Comparison of ENCODE assay signal across 8 cellular contexts in the genomic region with DNA sequence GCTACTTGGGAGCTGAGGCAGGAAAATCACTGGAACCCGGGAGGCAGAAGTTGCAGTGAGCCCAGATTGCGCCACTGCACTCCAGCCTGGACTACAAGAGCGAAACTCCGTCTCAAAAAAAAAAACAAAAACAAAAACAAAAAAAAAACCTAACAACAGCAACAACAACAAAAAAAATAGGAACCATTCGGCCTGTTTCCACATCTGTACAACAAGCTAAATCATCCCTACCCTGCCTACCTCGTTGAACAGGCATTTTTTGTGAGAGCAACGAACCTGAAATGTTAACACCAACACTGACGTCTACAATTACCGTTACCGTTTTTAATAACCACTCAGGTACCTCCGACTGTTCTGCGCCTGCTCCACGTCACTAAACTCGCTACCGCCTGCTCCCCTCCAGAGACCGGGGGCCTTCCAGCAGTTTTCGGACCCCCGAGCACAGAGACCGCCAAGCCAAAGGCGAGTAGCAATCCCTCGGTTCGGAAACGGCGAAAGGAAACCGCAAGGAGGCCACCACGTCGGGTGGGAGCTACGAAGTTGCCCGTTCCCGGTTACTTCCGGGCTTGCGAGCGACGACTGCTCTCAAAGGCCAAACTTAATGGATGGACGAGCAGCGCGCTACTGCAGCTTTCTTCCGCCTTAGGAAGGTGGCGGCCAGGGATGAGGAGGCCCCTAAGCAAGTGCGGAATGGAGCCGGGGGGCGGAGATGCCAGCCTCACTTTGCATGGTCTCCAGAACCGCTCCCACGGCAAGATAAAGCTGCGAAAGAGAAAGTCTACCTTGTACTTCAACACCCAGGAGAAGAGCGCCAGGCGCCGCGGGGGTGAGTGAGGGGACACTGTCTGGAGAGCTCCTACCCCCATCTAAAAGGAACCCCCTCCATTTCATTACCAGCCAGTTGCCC. TPM values are rescaled to one million over a fixed set of nuclear protein-coding genes. Genes with fewer than 3 reads are reported as not detected.
DNase-seq lines count a peak whose midpoint lies in the region; ATAC-seq and TF ChIP-seq lines count a peak whose summit lies in the region.

TSS of gene PIGB (plus strand) at position 635 of the 907 bp plus-strand sequence. CDS start at position 664, 29 bp downstream.
A gene with protein sequence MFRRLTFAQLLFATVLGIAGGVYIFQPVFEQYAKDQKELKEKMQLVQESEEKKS (minus strand): TSS at position 536 of the 907 bp plus-strand sequence. CDS start 1,331 bp downstream, outside the sequence.

- H3K27ac Mint-ChIP-seq in T-helper 2 cell treated with Interferon-gamma antibody and Interleukin-4, amounts not matched to agents 5 μg/mL and 100 μg/mL, for 36 hours = peak within 1 kb of the TSS; percentile 99

- 2% methylated on average over 47 of the region's 49 CpGs for WGBS in hepatocyte (ENCODE audit: low lambda C conversion rate, missing lambda C conversion rate)

- DNase-seq in NCI-H187 (lab: John Stamatoyannopoulos, UW) = peak; percentile 33 to 49
- peak; percentile 81 for DNase-seq in T-helper 2 cell treated with Interferon-gamma antibody and Interleukin-4, amounts not matched to agents 5 μg/mL and 100 μg/mL, for 36 hours (ENCODE audit: low spot score)
- DNase-seq in ascending aorta (ENCODE audit: low spot score in 2 of 2) = peak; percentile 39 to 90
- DNase-seq in hepatocyte (ENCODE audit: low spot score) = peak; percentile 90
- DNase-seq in retina = peak; percentile 93
- DNase-seq in cortex of kidney (lab: John Stamatoyannopoulos, UW) = no peak

- H3K27ac ChIP-seq in ascending aorta = peak within 1 kb of the TSS; percentile 89
- peak within 1 kb of the TSS; percentile 91 for H3K27ac ChIP-seq in hepatocyte

- peak within 1 kb of the TSS; percentile 90 for H2AFZ ChIP-seq in hepatocyte

- H3K9me3 ChIP-seq in ascending aorta = no peaks in the 10 kb centered on the region
- H3K9me3 ChIP-seq in hepatocyte (ENCODE audit: low read depth) = no peaks in the 10 kb centered on the region

- no peaks in the 10 kb centered on the region for H4K20me1 ChIP-seq in hepatocyte (ENCODE audit: insufficient read depth, poor library complexity, severe bottlenecking)

- no peaks in the 10 kb centered on the region for H3K9me3 Mint-ChIP-seq in T-helper 2 cell treated with Interferon-gamma antibody and Interleukin-4, amounts not matched to agents 5 μg/mL and 100 μg/mL, for 36 hours

- no peaks in the 10 kb centered on the region for H3K36me3 ChIP-seq in ascending aorta
- H3K36me3 ChIP-seq in hepatocyte (replicated peaks; ENCODE audit: insufficient read depth, low read depth) = no peaks in the 10 kb centered on the region

- peaks cover 0 to 17% of the 10 kb centered on the region in 2 donors for H3K4me1 ChIP-seq in ascending aorta
- peaks cover 6% of the 10 kb centered on the region for H3K4me1 ChIP-seq in hepatocyte (ENCODE audit: insufficient read depth)

- peaks cover 23% of the 10 kb centered on the region for H3K79me2 ChIP-seq in hepatocyte

- no peaks in the 10 kb centered on the region for H3K27me3 ChIP-seq in ascending aorta
- no peaks in the 10 kb centered on the region for H3K27me3 ChIP-seq in hepatocyte

- ATAC-seq in GM18505 (IDR thresholded peaks at IDR 0.05; ENCODE audit: unreplicated experiment) = peak; percentile 92
- ATAC-seq in HG02943 (IDR thresholded peaks at IDR 0.05; ENCODE audit: low read depth, unreplicated experiment) = peak; percentile 90

- H3K4me3 Mint-ChIP-seq in T-helper 2 cell treated with Interferon-gamma antibody and Interleukin-4, amounts not matched to agents 5 μg/mL and 100 μg/mL, for 36 hours = peak within 1 kb of the TSS; percentile 100

- H3K4me2 ChIP-seq in hepatocyte = peak within 1 kb of the TSS; percentile 79

- no peaks in the 10 kb centered on the region for H3K27me3 Mint-ChIP-seq in T-helper 2 cell treated with Interferon-gamma antibody and Interleukin-4, amounts not matched to agents 5 μg/mL and 100 μg/mL, for 36 hours (ENCODE audit: low read depth)

- peaks cover 50% of the 10 kb centered on the region for H3K4me1 Mint-ChIP-seq in T-helper 2 cell treated with Interferon-gamma antibody and Interleukin-4, amounts not matched to agents 5 μg/mL and 100 μg/mL, for 36 hours (ENCODE audit: low read depth)

- peak within 1 kb of the TSS; percentile 65 to 71 for H3K4me3 ChIP-seq in ascending aorta
- peak within 1 kb of the TSS; percentile 63 for H3K4me3 ChIP-seq in hepatocyte

- intact Hi-C loops in ascending aorta (cut with DNase I) = loop anchor here (1.0 to 2.0 kb wide), 2 partner anchors 30 to 90 kb away; partner anchors contain the start of genes CCPG1, PIERCE2 and RAB27A

- peak; percentile 79 for TF ChIP-seq POLR2A in GM18505 (IDR thresholded peaks at IDR 0.05; ENCODE audit: borderline replicate concordance, extremely low read depth, insufficient read depth, insufficient read length)

- peak; percentile 6 to 15 (median 9) for TF ChIP-seq CTCF in ascending aorta (IDR thresholded peaks at IDR 0.05)
- no peak for TF ChIP-seq CTCF in hepatocyte (IDR thresholded peaks at IDR 0.05; ENCODE audit: poor library complexity)

- peaks cover 42% of the 10 kb centered on the region for H3K36me3 Mint-ChIP-seq in T-helper 2 cell treated with Interferon-gamma antibody and Interleukin-4, amounts not matched to agents 5 μg/mL and 100 μg/mL, for 36 hours (ENCODE audit: low read depth)

- no peaks in the 10 kb centered on the region for H3K9me2 ChIP-seq in hepatocyte (replicated peaks; ENCODE audit: insufficient read depth)

RNA-seq across cellular contexts. Expression of gene PIGB, which starts in this region (rescaled TPM):
- total RNA-seq in ascending aorta = 50.3 TPM
- 9.0 and 12.1 TPM in 2 replicates for total RNA-seq in hepatocyte
- polyA plus RNA-seq in hepatocyte = 13.5 and 16.9 TPM in 2 replicates

RNA-seq across cellular contexts. Expression of the second gene that starts in this region (rescaled TPM):
- total RNA-seq in ascending aorta (4.7 TPM), hepatocyte (32.8 and 35.0 TPM in 2 replicates)
- 21.7 and 24.8 TPM in 2 replicates for polyA plus RNA-seq in hepatocyte
